In genomic region chr2:199471443-199472057, GRCh38 we compare ENCODE assay signal across 8 cellular contexts. TPM values are rescaled to one million over a fixed set of nuclear protein-coding genes. Genes with fewer than 3 reads are reported as not detected.
DNase-seq lines count a peak whose midpoint lies in the region; ATAC-seq, FAIRE-seq and TF ChIP-seq lines count a peak whose summit lies in the region.

No MANE protein-coding gene starts in this region.

- H3K9me3 ChIP-seq in thyroid gland = no peaks in the 10 kb centered on the region

- H3K27me3 ChIP-seq in ACC112 (ENCODE audit: insufficient read depth, low read length) (peaks cover 97% of the 10 kb centered on the region), thyroid gland (peaks cover 41% of the 10 kb centered on the region)

- no peak overlapping the region for H2AFZ ChIP-seq in ACC112 (ENCODE audit: low read length, unreplicated experiment)

- no peaks in the 10 kb centered on the region for H3K79me2 ChIP-seq in ACC112 (ENCODE audit: control insufficient read depth, insufficient read depth, low read length, unreplicated experiment)

- no peak for FAIRE-seq in GM12892 (lab: Jason Lieb, UNC)

- H3K4me3 ChIP-seq in ACC112 (ENCODE audit: low read depth, low read length) (peak overlapping the region; percentile 65), cardiac fibroblast (replicated peaks in 1 of 2; ENCODE audit: low read depth in 2 of 2, low read length in 2 of 2) (no peak overlapping the region), thyroid gland (replicated peaks in 1 of 3) (no peak overlapping the region)

- H3K36me3 ChIP-seq in ACC112 (ENCODE audit: insufficient read depth, low read length) = no peaks in the 10 kb centered on the region
- no peaks in the 10 kb centered on the region for H3K36me3 ChIP-seq in thyroid gland

- H3K4me1 ChIP-seq in ACC112 (ENCODE audit: control insufficient read depth, insufficient read depth, low read length, unreplicated experiment) (peaks cover 6% of the 10 kb centered on the region), thyroid gland (peaks cover 10 to 21% of the 10 kb centered on the region in 2 donors)

- TF ChIP-seq POLR2A in thyroid gland (IDR thresholded peaks at IDR 0.05) (no peak), GM12892 (IDR thresholded peaks at IDR 0.05; ENCODE audit: low read depth, low read length) (no peak)

- DNase-seq in NCI-H748 treated with DMSO at 0.1 percent for 48 hours (lab: John Stamatoyannopoulos, UW) = peak; percentile 46
- peak; percentile 42 to 50 for DNase-seq in cardiac fibroblast (ENCODE audit: low read depth in 2 of 2)
- peak; percentile 64 to 82 for DNase-seq in left colon
- DNase-seq in thyroid gland = peak; percentile 55 to 71
- no peak for DNase-seq in GM12892 (ENCODE audit: insufficient read length)

- intact Hi-C loops in left colon (cut with DNase I, micrococcal nuclease) (no loop called here), thyroid gland (cut with DNase I) (no loop called here)

- TF ChIP-seq CTCF in GM12873 (IDR thresholded peaks at IDR 0.05; ENCODE audit: insufficient read depth, low read depth, low read length, missing control alignments) (peak; percentile 58), cardiac fibroblast (IDR thresholded peaks at IDR 0.05; ENCODE audit: low read depth, low read length) (peak; percentile 70), thyroid gland (IDR thresholded peaks at IDR 0.05) (peak; percentile 33 to 78 (median 44))

- whole genome bisulfite sequencing in thyroid gland, 2 donors = 13 to 42% methylated on average over 5 to 15 of the region's 35 CpGs

- no peak overlapping the region for H3K27ac ChIP-seq in ACC112 (ENCODE audit: low read depth, low read length)
- H3K27ac ChIP-seq in thyroid gland = no peak overlapping the region

- ATAC-seq in HG03103 (IDR thresholded peaks at IDR 0.05; ENCODE audit: low read depth, unreplicated experiment) (peak; percentile 80), left colon (peak; percentile 54)

RNA-seq across cellular contexts. Expression of gene SATB2, which starts 13.8 kb away (rescaled TPM):
- total RNA-seq in left colon (100 to 1,000 TPM; 219 to 240 TPM), thyroid gland (1 to 10 TPM; 1.9 to 2.9 (median 1.9) TPM)
- polyA plus RNA-seq in GM12892 (2012; ENCODE audit: missing spikeins) = not detected

Comparison
In these comparisons a context has a peak if more than half of its experiments do, and no peak if none do; other contexts are left out.
1. RNA of gene SATB2, which starts 13.8 kb away (total RNA-seq): 219 to 240 TPM in left colon; 1.9 to 2.9 TPM in thyroid gland; every median in the first group is over 10 times any median in the second.
2. Peak in every context shown above with its lines, with median percentiles within 50 percentile points of each other: CTCF ChIP-seq.